31 cellular contexts compared by ENCODE assay signal in the genomic region with DNA sequence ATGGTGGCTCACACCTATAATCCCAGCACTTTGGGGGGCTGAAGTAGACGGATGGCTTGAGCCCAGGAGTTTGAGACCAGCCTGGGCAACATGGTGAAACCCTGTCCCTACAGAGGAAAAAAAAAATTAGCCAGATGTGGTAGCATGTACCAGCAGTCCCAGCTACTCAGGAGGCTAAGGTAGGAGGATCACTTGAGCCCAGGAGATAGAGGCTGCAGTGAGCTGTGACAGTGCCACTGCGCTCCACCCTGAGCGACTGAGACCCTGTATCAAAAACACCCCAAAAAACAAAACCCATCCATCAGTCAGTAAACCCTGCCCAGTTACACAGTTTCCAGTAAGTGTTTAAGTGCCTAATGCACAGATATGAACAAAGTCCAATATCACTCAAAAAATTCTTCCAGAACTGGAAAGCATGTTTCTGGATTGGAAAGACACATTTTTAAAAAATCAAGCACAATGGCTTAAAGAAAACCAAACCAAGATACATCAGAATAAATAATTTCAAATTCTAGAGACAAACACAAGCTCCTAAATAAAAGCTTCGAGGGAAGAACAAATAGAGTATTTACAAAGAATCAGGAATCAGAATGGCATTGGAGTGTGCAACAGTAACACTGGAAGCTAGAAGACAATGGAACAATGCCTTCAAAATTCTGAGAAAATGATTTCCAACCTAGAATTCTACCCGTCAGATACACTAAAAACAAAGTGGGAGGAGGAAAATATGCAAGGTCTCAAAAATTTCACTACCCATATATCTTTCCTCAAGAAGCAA.
DNase-seq lines count a peak whose midpoint lies in the region; ATAC-seq and TF ChIP-seq lines count a peak whose summit lies in the region.
"Had no signal": no experiment of that assay in that cellular context is flagged by ENCODE, and none has a peak within 500 bp of the region (broad histone marks: within the 10 kb centered on the region; RNA-seq: fewer than 3 reads in every experiment).

No MANE protein-coding gene starts in this region.

- H3K27me3 Mint-ChIP-seq in activated CD4-positive, alpha-beta T cell treated with anti-CD3 and anti-CD28 coated beads, Interleukin-2, amount 10 ng/mL, durations not matched to agents 24 days and 14 days, result no peaks in the 10 kb centered on the region
- no peaks in the 10 kb centered on the region for H3K27me3 Mint-ChIP-seq in activated CD4-positive, alpha-beta T cell treated with anti-CD3 and anti-CD28 coated beads, Interleukin-2, amount 10 ng/mL, durations not matched to agents 7 days and 5 days
- H3K27me3 Mint-ChIP-seq in CD8-positive, alpha-beta memory T cell, result no peaks in the 10 kb centered on the region
- H3K27me3 Mint-ChIP-seq in T-helper 17 cell, result no peaks in the 10 kb centered on the region
- H3K27me3 Mint-ChIP-seq in naive thymus-derived CD4-positive, alpha-beta T cell, result no peaks in the 10 kb centered on the region

- CTCF ChIA-PET in activated CD4-positive, alpha-beta T cell treated with anti-CD3 and anti-CD28 coated beads, Interleukin-2, amount 10 ng/mL, durations not matched to agents 7 days and 5 days (lab: Charles Lee), result interaction anchor here (1.1 to 2.5 kb wide), 4 partner anchors 9 to 115 kb away, joined by 4 to 11 read pairs (median 6); no protein-coding TSS in a partner anchor
- CTCF ChIA-PET in CD8-positive, alpha-beta memory T cell (lab: Charles Lee), result interaction anchor here (0.7 to 2.2 kb wide), 3 partner anchors 10 to 115 kb away, joined by 3 to 10 read pairs (median 4); no protein-coding TSS in a partner anchor
- CTCF ChIA-PET in naive thymus-derived CD4-positive, alpha-beta T cell (lab: Charles Lee), result interaction anchor here (0.6 to 4.7 kb wide), 15 partner anchors 11 to 1372 kb away, joined by 3 to 41 read pairs (median 5); no protein-coding TSS in a partner anchor

- peaks cover 52% of the 10 kb centered on the region for H3K4me1 Mint-ChIP-seq in activated CD4-positive, alpha-beta T cell treated with anti-CD3 and anti-CD28 coated beads, Interleukin-2, amount 10 ng/mL, durations not matched to agents 24 days and 14 days
- H3K4me1 Mint-ChIP-seq in activated CD4-positive, alpha-beta T cell treated with anti-CD3 and anti-CD28 coated beads, Interleukin-2, amount 10 ng/mL, durations not matched to agents 7 days and 5 days, result peaks cover 54% of the 10 kb centered on the region
- H3K4me1 Mint-ChIP-seq in CD8-positive, alpha-beta memory T cell, result peaks cover 43 to 67% (median 63%) of the 10 kb centered on the region in 3 donors
- peaks cover 53% of the 10 kb centered on the region for H3K4me1 Mint-ChIP-seq in T-helper 17 cell
- H3K4me1 Mint-ChIP-seq in naive thymus-derived CD4-positive, alpha-beta T cell, result peaks cover 45 to 85% (median 71%) of the 10 kb centered on the region in 7 donors

- TF ChIP-seq POLR2A in heart left ventricle (IDR thresholded peaks at IDR 0.05), result no peak

- peaks cover 47% of the 10 kb centered on the region for H3K4me1 ChIP-seq in CD8-positive, alpha-beta memory T cell (ENCODE audit: insufficient read depth, low read length)
- H3K4me1 ChIP-seq in naive thymus-derived CD4-positive, alpha-beta T cell (ENCODE audit: control insufficient read depth in 2 of 2, insufficient read depth in 2 of 2, low read length in 2 of 2), result peaks cover 4 to 53% of the 10 kb centered on the region in 2 donors
- H3K4me1 ChIP-seq in heart left ventricle, result peaks cover 0 to 21% (median 4%) of the 10 kb centered on the region in 12 donors
- H3K4me1 ChIP-seq: parathyroid adenoma had no signal

- peak overlapping the region; percentile 33 for H3K4me3 Mint-ChIP-seq in activated CD4-positive, alpha-beta T cell treated with anti-CD3 and anti-CD28 coated beads, Interleukin-2, amount 10 ng/mL, durations not matched to agents 24 days and 14 days
- H3K4me3 Mint-ChIP-seq in activated CD4-positive, alpha-beta T cell treated with anti-CD3 and anti-CD28 coated beads, Interleukin-2, amount 10 ng/mL, durations not matched to agents 7 days and 5 days, result no peak overlapping the region
- H3K4me3 Mint-ChIP-seq in CD8-positive, alpha-beta memory T cell, result no peak overlapping the region
- H3K4me3 Mint-ChIP-seq in T-helper 17 cell, result no peak overlapping the region
- peak overlapping the region in 5 of 10 donors; percentile 2 to 92 (median 83) for H3K4me3 Mint-ChIP-seq in naive thymus-derived CD4-positive, alpha-beta T cell
- H3K4me3 Mint-ChIP-seq: immature natural killer cell had no signal

- no peak for TF ChIP-seq CTCF in heart left ventricle (IDR thresholded peaks at IDR 0.05)

- POLR2A ChIA-PET in activated CD4-positive, alpha-beta T cell treated with anti-CD3 and anti-CD28 coated beads, Interleukin-2, amount 10 ng/mL, durations not matched to agents 7 days and 5 days (lab: Charles Lee), result no interaction called here
- POLR2A ChIA-PET in CD8-positive, alpha-beta memory T cell (lab: Charles Lee), result no interaction called here
- POLR2A ChIA-PET in naive thymus-derived CD4-positive, alpha-beta T cell (lab: Charles Lee), result interaction anchor here (0.6 to 4.0 kb wide), 13 partner anchors 9 to 215 kb away, joined by 3 to 32 read pairs (median 5); a partner anchor contains a TSS

- 92 to 97% (median 95%) methylated on average over 5 of the region's 5 CpGs for WGBS in heart left ventricle, 4 donors

- H3K36me3 ChIP-seq in CD8-positive, alpha-beta memory T cell (ENCODE audit: insufficient read depth, low read length), result no peaks in the 10 kb centered on the region
- peaks cover 0 to 8% (median 0%) of the 10 kb centered on the region in 3 experiments for H3K36me3 ChIP-seq in naive thymus-derived CD4-positive, alpha-beta T cell (ENCODE audit: control insufficient read depth in 2 of 3, insufficient read depth in 3 of 3, low read length in 3 of 3)
- H3K36me3 ChIP-seq in heart left ventricle, result no peaks in the 10 kb centered on the region
- H3K36me3 ChIP-seq: colonic mucosa, suprapubic skin had no signal

- intact Hi-C loops in activated CD4-positive, alpha-beta T cell treated with anti-CD3 and anti-CD28 coated beads, Interleukin-2, amount 10 ng/mL, durations not matched to agents 24 days and 14 days (cut with micrococcal nuclease), result loop anchor here (10.0 kb wide), 1 partner anchor 157 kb away; no protein-coding TSS in a partner anchor
- intact Hi-C loops in naive thymus-derived CD4-positive, alpha-beta T cell (cut with micrococcal nuclease), result loop anchor here (2.0 to 10.0 kb wide), 4 partner anchors 15 to 344 kb away; a partner anchor contains a TSS
- intact Hi-C loops in heart left ventricle (cut with DNase I), result loop anchor here in 2 of 10 donors (5.0 to 10.0 kb wide), 2 partner anchors 113 to 116 kb away; no protein-coding TSS in a partner anchor

- no peak overlapping the region for H3K27ac ChIP-seq in CD8-positive, alpha-beta memory T cell (ENCODE audit: low read depth, low read length)
- peak overlapping the region; percentile 71 for H3K27ac ChIP-seq in naive thymus-derived CD4-positive, alpha-beta T cell (ENCODE audit: low read depth, low read length)
- no peak overlapping the region for H3K27ac ChIP-seq in heart left ventricle
- H3K27ac ChIP-seq: colonic mucosa, parathyroid adenoma, skin epidermis, suprapubic skin had no signal

- no peaks in the 10 kb centered on the region for H3K9me3 Mint-ChIP-seq in activated CD4-positive, alpha-beta T cell treated with anti-CD3 and anti-CD28 coated beads, Interleukin-2, amount 10 ng/mL, durations not matched to agents 24 days and 14 days
- H3K9me3 Mint-ChIP-seq in activated CD4-positive, alpha-beta T cell treated with anti-CD3 and anti-CD28 coated beads, Interleukin-2, amount 10 ng/mL, durations not matched to agents 7 days and 5 days, result no peaks in the 10 kb centered on the region
- no peaks in the 10 kb centered on the region for H3K9me3 Mint-ChIP-seq in CD8-positive, alpha-beta memory T cell
- H3K9me3 Mint-ChIP-seq in naive thymus-derived CD4-positive, alpha-beta T cell, result peaks cover 0 to 4% (median 0%) of the 10 kb centered on the region in 11 donors
- H3K9me3 Mint-ChIP-seq: immature natural killer cell had no signal

- H3K4me3 ChIP-seq in CD8-positive, alpha-beta memory T cell (ENCODE audit: low read length), result no peak overlapping the region
- no peak overlapping the region for H3K4me3 ChIP-seq in naive thymus-derived CD4-positive, alpha-beta T cell (ENCODE audit: low read length)
- no peak overlapping the region for H3K4me3 ChIP-seq in heart left ventricle
- H3K4me3 ChIP-seq: colonic mucosa, skin epidermis, suprapubic skin had no signal

- peaks cover 16% of the 10 kb centered on the region for H3K36me3 Mint-ChIP-seq in activated CD4-positive, alpha-beta T cell treated with anti-CD3 and anti-CD28 coated beads, Interleukin-2, amount 10 ng/mL, durations not matched to agents 24 days and 14 days (ENCODE audit: low read depth)
- H3K36me3 Mint-ChIP-seq in activated CD4-positive, alpha-beta T cell treated with anti-CD3 and anti-CD28 coated beads, Interleukin-2, amount 10 ng/mL, durations not matched to agents 7 days and 5 days (ENCODE audit: low read depth), result peaks cover 23% of the 10 kb centered on the region
- peaks cover 0 to 17% (median 4%) of the 10 kb centered on the region in 3 donors for H3K36me3 Mint-ChIP-seq in CD8-positive, alpha-beta memory T cell
- no peaks in the 10 kb centered on the region for H3K36me3 Mint-ChIP-seq in T-helper 17 cell (ENCODE audit: low read depth)
- peaks cover 4 to 32% (median 14%) of the 10 kb centered on the region in 5 donors for H3K36me3 Mint-ChIP-seq in naive thymus-derived CD4-positive, alpha-beta T cell

- peak overlapping the region; percentile 79 for H3K27ac Mint-ChIP-seq in activated CD4-positive, alpha-beta T cell treated with anti-CD3 and anti-CD28 coated beads, Interleukin-2, amount 10 ng/mL, durations not matched to agents 24 days and 14 days
- H3K27ac Mint-ChIP-seq in activated CD4-positive, alpha-beta T cell treated with anti-CD3 and anti-CD28 coated beads, Interleukin-2, amount 10 ng/mL, durations not matched to agents 7 days and 5 days, result no peak overlapping the region
- H3K27ac Mint-ChIP-seq in CD8-positive, alpha-beta memory T cell, result peak overlapping the region in 5 of 8 donors; percentile 0 to 50 (median 3)
- H3K27ac Mint-ChIP-seq in T-helper 17 cell, result peak overlapping the region; percentile 98
- H3K27ac Mint-ChIP-seq in naive thymus-derived CD4-positive, alpha-beta T cell, result peak overlapping the region; percentile 9 to 99 (median 95)

- DNase-seq in activated CD4-positive, alpha-beta T cell treated with anti-CD3 and anti-CD28 coated beads, Interleukin-2, amount 10 ng/mL, durations not matched to agents 24 days and 14 days, result no peak
- DNase-seq in activated CD4-positive, alpha-beta T cell treated with anti-CD3 and anti-CD28 coated beads, Interleukin-2, amount 10 ng/mL, durations not matched to agents 7 days and 5 days, result no peak
- no peak for DNase-seq in CD8-positive, alpha-beta memory T cell
- no peak for DNase-seq in T-helper 17 cell
- DNase-seq in naive thymus-derived CD4-positive, alpha-beta T cell, result no peak
- DNase-seq in heart left ventricle, result no peak
- no peak for DNase-seq in stimulated activated CD4-positive, alpha-beta T cell treated with anti-CD3 and anti-CD28 coated beads, Interleukin-15, amount 100 ng/mL, for 24 hours
- no peak for DNase-seq in GM03348 (ENCODE audit: low spot score)
- DNase-seq: activated CD4-positive, alpha-beta T cell treated with anti-CD3 and anti-CD28 coated beads for 4 hours; activated naive CD4-positive, alpha-beta T cell treated with Interleukin-2 at 50 U/mL for 16 hours; activated T-cell treated with anti-CD3 and anti-CD28 coated beads, Interleukin-2, amount 50 U/mL, for 48 hours; anterior cingulate cortex; colonic mucosa; effector CD8-positive, alpha-beta T cell; EL; immature natural killer cell; mesenchymal stem cell; MV-4-11; NCI-H1436; NCI-H2081; NCI-H2227 treated with DMSO at 0.1 percent for 48 hours; NCI-H526; NK-92 treated with Interleukin-12 subunit alpha and Interleukin-12 subunit beta, amount 100 ng/mL, for 24 hours; PC-3; retina; SK-N-SH; stimulated activated naive CD4-positive, alpha-beta T cell treated with Interleukin-2 at 50 U/mL for 16 hours had no signal

- no peak for ATAC-seq in T-helper 17 cell
- no peak for ATAC-seq in naive thymus-derived CD4-positive, alpha-beta T cell
- ATAC-seq in heart left ventricle, result no peak
- ATAC-seq: PC-3, Right ventricle myocardium inferior had no signal

- no peaks in the 10 kb centered on the region for H3K27me3 ChIP-seq in CD8-positive, alpha-beta memory T cell (ENCODE audit: insufficient read depth, low read length, poor library complexity, severe bottlenecking)
- no peaks in the 10 kb centered on the region for H3K27me3 ChIP-seq in naive thymus-derived CD4-positive, alpha-beta T cell (ENCODE audit: control insufficient read depth in 2 of 2, insufficient read depth in 2 of 2, low read length in 2 of 2)
- no peaks in the 10 kb centered on the region for H3K27me3 ChIP-seq in heart left ventricle
- H3K27me3 ChIP-seq: colonic mucosa, suprapubic skin had no signal

- H3K9me3 ChIP-seq in CD8-positive, alpha-beta memory T cell (ENCODE audit: low read length), result no peaks in the 10 kb centered on the region
- no peaks in the 10 kb centered on the region for H3K9me3 ChIP-seq in T-helper 17 cell (ENCODE audit: control insufficient read depth, low read length, poor library complexity, severe bottlenecking)
- no peaks in the 10 kb centered on the region for H3K9me3 ChIP-seq in naive thymus-derived CD4-positive, alpha-beta T cell (ENCODE audit: control insufficient read depth in 2 of 3, low read length in 3 of 3)
- no peaks in the 10 kb centered on the region for H3K9me3 ChIP-seq in heart left ventricle
- H3K9me3 ChIP-seq: colonic mucosa, SK-N-SH, suprapubic skin had no signal
